In genomic region chr4:74098628-74098995, GRCh38 we compare ENCODE assay signal across 8 cellular contexts. TPM values are rescaled to one million over a fixed set of nuclear protein-coding genes. Genes with fewer than 3 reads are reported as not detected.
DNase-seq lines count a peak whose midpoint lies in the region; ATAC-seq and TF ChIP-seq lines count a peak whose summit lies in the region.

No MANE protein-coding gene starts in this region.

- H3K36me3 ChIP-seq in colonic mucosa (no peaks in the 10 kb centered on the region), mesendoderm (ENCODE audit: control insufficient read depth, insufficient read depth, low read length) (no peaks in the 10 kb centered on the region), uterus (no peaks in the 10 kb centered on the region)

- no peaks in the 10 kb centered on the region for H3K9me3 Mint-ChIP-seq in activated naive CD4-positive, alpha-beta T cell treated with anti-CD3 and anti-CD28 coated beads, Interleukin-2, amount 50 U/mL, for 24 hours

- H3K36me3 Mint-ChIP-seq in activated naive CD4-positive, alpha-beta T cell treated with anti-CD3 and anti-CD28 coated beads, Interleukin-2, amount 50 U/mL, for 24 hours: no peaks in the 10 kb centered on the region

- H3K27me3 Mint-ChIP-seq in activated naive CD4-positive, alpha-beta T cell treated with anti-CD3 and anti-CD28 coated beads, Interleukin-2, amount 50 U/mL, for 24 hours: peaks cover 33% of the 10 kb centered on the region

- H4K8ac ChIP-seq in mesendoderm (ENCODE audit: low read depth, low read length): no peak overlapping the region

- no peak overlapping the region for H3K27ac Mint-ChIP-seq in activated naive CD4-positive, alpha-beta T cell treated with anti-CD3 and anti-CD28 coated beads, Interleukin-2, amount 50 U/mL, for 24 hours

- no peaks in the 10 kb centered on the region for H3K79me2 ChIP-seq in mesendoderm (ENCODE audit: control insufficient read depth, insufficient read depth, low read length)

- H3K4me1 ChIP-seq in colonic mucosa: peaks cover 3% of the 10 kb centered on the region
- H3K4me1 ChIP-seq in mesendoderm (ENCODE audit: control insufficient read depth, low read depth, low read length): no peaks in the 10 kb centered on the region
- peaks cover 0 to 3% of the 10 kb centered on the region in 2 donors for H3K4me1 ChIP-seq in uterus

- H2AK5ac ChIP-seq in mesendoderm (ENCODE audit: low read length): no peak overlapping the region

- H3K4me3 Mint-ChIP-seq in activated naive CD4-positive, alpha-beta T cell treated with anti-CD3 and anti-CD28 coated beads, Interleukin-2, amount 50 U/mL, for 24 hours: peak overlapping the region; percentile 65

- DNase-seq in activated naive CD4-positive, alpha-beta T cell (lab: John Stamatoyannopoulos, UW): no peak
- DNase-seq in colonic mucosa (no peak), mesendoderm (no peak), uterus (peak in 1 of 2 donors; percentile 19), GOT3 (lab: John Stamatoyannopoulos, UW) (no peak), DMS 273 (lab: John Stamatoyannopoulos, UW; ENCODE audit: unreplicated experiment) (no peak)

- no peak overlapping the region for H3K56ac ChIP-seq in mesendoderm (ENCODE audit: low read length)

- TF ChIP-seq CTCF in colonic mucosa (IDR thresholded peaks at IDR 0.05) (no peak), uterus (IDR thresholded peaks at IDR 0.05) (no peak)

- no peaks in the 10 kb centered on the region for H3K79me1 ChIP-seq in mesendoderm (ENCODE audit: low read length)

- intact Hi-C loops in colonic mucosa (cut with DNase I): no loop called here
- intact Hi-C loops in uterus (cut with DNase I; ENCODE audit: low total_unique reads): no loop called here

- no CpG with 5 or more reads among the region's 24 CpGs for WGBS in mesendoderm (ENCODE audit: extremely low coverage, insufficient coverage, low lambda C conversion rate)

- H3K27me3 ChIP-seq in colonic mucosa: no peaks in the 10 kb centered on the region
- H3K27me3 ChIP-seq in mesendoderm (ENCODE audit: insufficient read depth, low read length, poor library complexity): no peaks in the 10 kb centered on the region
- H3K27me3 ChIP-seq in uterus: peaks cover 0 to 10% of the 10 kb centered on the region in 2 donors

- peak overlapping the region; percentile 46 for H3K4me3 ChIP-seq in colonic mucosa
- no peak overlapping the region for H3K4me3 ChIP-seq in mesendoderm (ENCODE audit: low read length)
- H3K4me3 ChIP-seq in uterus: peak overlapping the region; percentile 51 to 55

- no peak overlapping the region for H2BK120ac ChIP-seq in mesendoderm (ENCODE audit: low read depth, low read length)

- H3K18ac ChIP-seq in mesendoderm (ENCODE audit: low read length): no peak overlapping the region

- no peaks in the 10 kb centered on the region for H3K9me3 ChIP-seq in colonic mucosa
- H3K9me3 ChIP-seq in uterus: no peaks in the 10 kb centered on the region

- peak overlapping the region; percentile 25 for H3K4me2 ChIP-seq in mesendoderm (ENCODE audit: low read length)

- no peak overlapping the region for H3K4ac ChIP-seq in mesendoderm (ENCODE audit: low read depth, low read length)

- no peak overlapping the region for H4K5ac ChIP-seq in mesendoderm (ENCODE audit: low read length)

- TF ChIP-seq POLR2A in uterus (IDR thresholded peaks at IDR 0.05): no peak

- no peak overlapping the region for H2BK15ac ChIP-seq in mesendoderm (replicated peaks; ENCODE audit: low read depth)

- H2BK5ac ChIP-seq in mesendoderm (ENCODE audit: low read length): no peak overlapping the region

- no peak overlapping the region for H3K23ac ChIP-seq in mesendoderm (ENCODE audit: low read length)

- peaks cover 13% of the 10 kb centered on the region for H3K4me1 Mint-ChIP-seq in activated naive CD4-positive, alpha-beta T cell treated with anti-CD3 and anti-CD28 coated beads, Interleukin-2, amount 50 U/mL, for 24 hours

- no peak for ATAC-seq in GM19467 (IDR thresholded peaks at IDR 0.05; ENCODE audit: unreplicated experiment)

- H3K9ac ChIP-seq in colonic mucosa (ENCODE audit: low read depth in 2 of 2, low read length in 2 of 2) (peak overlapping the region; percentile 76 to 94), mesendoderm (ENCODE audit: low read length) (no peak overlapping the region)

- H3K27ac ChIP-seq in colonic mucosa: peak overlapping the region; percentile 86
- no peak overlapping the region for H3K27ac ChIP-seq in mesendoderm (ENCODE audit: low read depth, low read length)
- H3K27ac ChIP-seq in uterus: peak overlapping the region; percentile 69 to 74

RNA-seq across cellular contexts. Expression of gene CXCL2, which starts 0.4 kb away (rescaled TPM):
- total RNA-seq in colonic mucosa: 1 to 10 TPM; 7.5 TPM
- polyA plus RNA-seq in mesendoderm (2013, experiment 1 of 2): 0.38 TPM
- polyA plus RNA-seq in mesendoderm (2013, experiment 2 of 2): 0.48 TPM
- 10 to 100 TPM in 2 of 4 donors, 1 to 10 TPM in 1, not detected in 1; 1.4 to 43.8 (median 12.3) TPM for total RNA-seq in uterus

RNA-seq across cellular contexts. Expression of gene MTHFD2L, which starts 59.3 kb away (rescaled TPM):
- total RNA-seq in colonic mucosa (10 to 100 TPM in 1 of 2 donors, 1 to 10 TPM in 1; 9.5 to 12.6 TPM), uterus (10 to 100 TPM in 2 of 4 donors, 1 to 10 TPM in 2; 2.4 to 32.5 (median 12.9) TPM)
- 9.4 TPM for polyA plus RNA-seq in mesendoderm (2013, experiment 1 of 2)
- 9.9 TPM for polyA plus RNA-seq in mesendoderm (2013, experiment 2 of 2)
